2 cellular contexts compared by ENCODE assay signal in the genomic region with DNA sequence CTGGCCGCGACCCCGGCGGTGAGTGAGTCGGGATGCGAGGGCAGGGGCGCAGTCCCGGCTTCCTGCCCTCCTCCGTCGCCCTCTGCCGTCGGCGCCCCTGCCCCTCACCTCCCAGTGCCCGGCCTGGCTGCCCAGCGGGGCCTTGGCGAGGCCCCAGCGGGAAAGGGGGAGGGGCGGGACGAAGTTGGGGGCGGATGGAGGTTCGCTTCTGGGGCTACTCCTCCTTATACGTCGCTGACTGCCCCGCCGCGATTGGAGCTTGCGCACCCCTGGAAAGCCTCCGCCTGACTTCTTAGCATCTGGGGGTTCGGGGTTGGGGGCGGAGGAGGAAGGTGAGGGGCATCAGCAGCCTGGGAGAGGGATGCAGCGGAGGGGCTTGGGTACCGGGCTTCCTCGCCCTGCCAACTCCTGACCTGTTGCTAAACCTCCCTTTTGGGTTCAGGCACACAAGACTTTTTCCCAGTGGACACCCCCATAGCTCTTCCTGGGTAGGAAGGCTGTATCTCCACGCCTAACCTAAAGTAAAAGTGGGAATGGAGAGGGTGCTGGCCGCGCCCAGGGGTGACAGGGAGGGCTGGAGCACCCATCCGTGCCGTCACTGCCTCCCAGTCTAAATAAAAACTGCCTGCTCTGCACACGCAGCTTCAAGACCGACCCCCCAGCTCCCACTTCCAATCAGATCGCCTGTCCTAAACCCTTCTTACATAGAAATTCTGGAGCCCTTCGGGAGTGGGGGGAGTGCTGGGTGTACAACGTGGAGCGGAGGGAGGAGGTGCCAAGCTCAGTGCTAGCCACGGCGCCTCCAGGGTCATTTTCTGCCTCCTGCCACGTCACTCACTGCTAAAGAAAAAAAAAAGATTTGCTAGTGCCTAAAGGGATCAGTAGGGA.
TF ChIP-seq lines count a peak whose summit lies in the region.

No MANE protein-coding gene starts in this region.

TF ChIP-seq in HCT116, 20 proteins besides CTCF, POLR2A, EP300 and RAD21:
- peak; percentile 43; the same call in 1 of the 2 replicates for TF ChIP-seq POLR2AphosphoS5 (IDR thresholded peaks at IDR 0.05; ENCODE audit: low read depth, low read length)
- TF ChIP-seq SP1 (IDR thresholded peaks at IDR 0.05; ENCODE audit: low read depth): no peak
- TF ChIP-seq, protein P1, sequence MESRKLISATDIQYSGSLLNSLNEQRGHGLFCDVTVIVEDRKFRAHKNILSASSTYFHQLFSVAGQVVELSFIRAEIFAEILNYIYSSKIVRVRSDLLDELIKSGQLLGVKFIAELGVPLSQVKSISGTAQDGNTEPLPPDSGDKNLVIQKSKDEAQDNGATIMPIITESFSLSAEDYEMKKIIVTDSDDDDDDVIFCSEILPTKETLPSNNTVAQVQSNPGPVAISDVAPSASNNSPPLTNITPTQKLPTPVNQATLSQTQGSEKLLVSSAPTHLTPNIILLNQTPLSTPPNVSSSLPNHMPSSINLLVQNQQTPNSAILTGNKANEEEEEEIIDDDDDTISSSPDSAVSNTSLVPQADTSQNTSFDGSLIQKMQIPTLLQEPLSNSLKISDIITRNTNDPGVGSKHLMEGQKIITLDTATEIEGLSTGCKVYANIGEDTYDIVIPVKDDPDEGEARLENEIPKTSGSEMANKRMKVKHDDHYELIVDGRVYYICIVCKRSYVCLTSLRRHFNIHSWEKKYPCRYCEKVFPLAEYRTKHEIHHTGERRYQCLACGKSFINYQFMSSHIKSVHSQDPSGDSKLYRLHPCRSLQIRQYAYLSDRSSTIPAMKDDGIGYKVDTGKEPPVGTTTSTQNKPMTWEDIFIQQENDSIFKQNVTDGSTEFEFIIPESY (IDR thresholded peaks at IDR 0.05; ENCODE audit: extremely low read depth, insufficient replicate concordance, low read length): no peak
- TF ChIP-seq YY1 (IDR thresholded peaks at IDR 0.05; ENCODE audit: extremely low read depth, insufficient replicate concordance, low read depth, low read length): peak; percentile 6
- no peak for TF ChIP-seq ZNF274 (IDR thresholded peaks at IDR 0.05; ENCODE audit: low read depth, low read length)
- TF ChIP-seq, protein P2, sequence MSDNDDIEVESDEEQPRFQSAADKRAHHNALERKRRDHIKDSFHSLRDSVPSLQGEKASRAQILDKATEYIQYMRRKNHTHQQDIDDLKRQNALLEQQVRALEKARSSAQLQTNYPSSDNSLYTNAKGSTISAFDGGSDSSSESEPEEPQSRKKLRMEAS (IDR thresholded peaks at IDR 0.05): peak; percentile 60

TF ChIP-seq in K562, 482 proteins besides CTCF, POLR2A, EP300 and RAD21 (continues in another document):
- peak; percentile 90; the same call in 1 of the 2 replicates for TF ChIP-seq HNRNPL (IDR thresholded peaks at IDR 0.05; ENCODE audit: low read depth, low read length)
- TF ChIP-seq SP2 (IDR thresholded peaks at IDR 0.05; ENCODE audit: extremely low read depth, low read depth, low read length, poor library complexity, severe bottlenecking): no peak
- TF ChIP-seq ZNF444 (CRISPR knock-in tag; IDR thresholded peaks at IDR 0.05): 0 out of 2 replicates have a peak, but pooled peaks have one; percentile 39
- peak; percentile 43; the same call in 1 of the 2 replicates for TF ChIP-seq ZBTB17 (CRISPR knock-in tag; IDR thresholded peaks at IDR 0.05)
- TF ChIP-seq CREB1 (IDR thresholded peaks at IDR 0.05): peak; percentile 36; the same call in 1 of the 2 replicates
- peak; percentile 26; the same call in 1 of the 2 replicates for TF ChIP-seq CREB1 (CRISPR knock-in tag; IDR thresholded peaks at IDR 0.05)
- 0 out of 2 replicates have a peak, but pooled peaks have one; percentile 10 for TF ChIP-seq NFRKB (IDR thresholded peaks at IDR 0.05; ENCODE audit: low read depth)
- TF ChIP-seq GATAD2A (IDR thresholded peaks at IDR 0.05): peak; percentile 38; the same call in 1 of the 2 replicates
- TF ChIP-seq YY1 (IDR thresholded peaks at IDR 0.05; ENCODE audit: borderline replicate concordance in 1 of 3, control insufficient read depth in 1 of 3, extremely low read depth in 1 of 3, insufficient read depth in 3 of 3, insufficient read length in 1 of 3, insufficient replicate concordance in 2 of 3, low read depth in 1 of 3, low read length in 2 of 3): peak in 1 of 3 experiments; percentile 2
- TF ChIP-seq TBP (optimal IDR thresholded peaks at IDR 0.05; ENCODE audit: low read depth, low read length): peak; percentile 65
- TF ChIP-seq PCBP1 (IDR thresholded peaks at IDR 0.05; ENCODE audit: low read depth, low read length, poor library complexity, severe bottlenecking): peak; percentile 66
- TF ChIP-seq, protein P3, sequence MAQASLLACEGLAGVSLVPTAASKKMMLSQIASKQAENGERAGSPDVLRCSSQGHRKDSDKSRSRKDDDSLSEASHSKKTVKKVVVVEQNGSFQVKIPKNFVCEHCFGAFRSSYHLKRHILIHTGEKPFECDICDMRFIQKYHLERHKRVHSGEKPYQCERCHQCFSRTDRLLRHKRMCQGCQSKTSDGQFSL (CRISPR knock-in tag; IDR thresholded peaks at IDR 0.05): peak; percentile 29
- TF ChIP-seq, protein P3 (tag; IDR thresholded peaks at IDR 0.05): 0 out of 4 replicates have a peak, but pooled peaks of 1 of the 2 experiments have one; percentile 35
- TF ChIP-seq NFIC (IDR thresholded peaks at IDR 0.05): peak; percentile 54
- TF ChIP-seq, protein P4, sequence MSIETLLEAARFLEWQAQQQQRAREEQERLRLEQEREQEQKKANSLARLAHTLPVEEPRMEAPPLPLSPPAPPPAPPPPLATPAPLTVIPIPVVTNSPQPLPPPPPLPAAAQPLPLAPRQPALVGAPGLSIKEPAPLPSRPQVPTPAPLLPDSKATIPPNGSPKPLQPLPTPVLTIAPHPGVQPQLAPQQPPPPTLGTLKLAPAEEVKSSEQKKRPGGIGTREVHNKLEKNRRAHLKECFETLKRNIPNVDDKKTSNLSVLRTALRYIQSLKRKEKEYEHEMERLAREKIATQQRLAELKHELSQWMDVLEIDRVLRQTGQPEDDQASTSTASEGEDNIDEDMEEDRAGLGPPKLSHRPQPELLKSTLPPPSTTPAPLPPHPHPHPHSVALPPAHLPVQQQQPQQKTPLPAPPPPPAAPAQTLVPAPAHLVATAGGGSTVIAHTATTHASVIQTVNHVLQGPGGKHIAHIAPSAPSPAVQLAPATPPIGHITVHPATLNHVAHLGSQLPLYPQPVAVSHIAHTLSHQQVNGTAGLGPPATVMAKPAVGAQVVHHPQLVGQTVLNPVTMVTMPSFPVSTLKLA (conservative IDR thresholded peaks at IDR 0.05): peak; percentile 50 to 65
- TF ChIP-seq RBBP5 (IDR thresholded peaks at IDR 0.05; ENCODE audit: borderline replicate concordance, insufficient read depth, low read length, poor library complexity, severe bottlenecking): peak; percentile 3
- TF ChIP-seq KDM5B (IDR thresholded peaks at IDR 0.05; ENCODE audit: insufficient replicate concordance, low read depth, low read length): peak; percentile 74
- TF ChIP-seq, protein P5, sequence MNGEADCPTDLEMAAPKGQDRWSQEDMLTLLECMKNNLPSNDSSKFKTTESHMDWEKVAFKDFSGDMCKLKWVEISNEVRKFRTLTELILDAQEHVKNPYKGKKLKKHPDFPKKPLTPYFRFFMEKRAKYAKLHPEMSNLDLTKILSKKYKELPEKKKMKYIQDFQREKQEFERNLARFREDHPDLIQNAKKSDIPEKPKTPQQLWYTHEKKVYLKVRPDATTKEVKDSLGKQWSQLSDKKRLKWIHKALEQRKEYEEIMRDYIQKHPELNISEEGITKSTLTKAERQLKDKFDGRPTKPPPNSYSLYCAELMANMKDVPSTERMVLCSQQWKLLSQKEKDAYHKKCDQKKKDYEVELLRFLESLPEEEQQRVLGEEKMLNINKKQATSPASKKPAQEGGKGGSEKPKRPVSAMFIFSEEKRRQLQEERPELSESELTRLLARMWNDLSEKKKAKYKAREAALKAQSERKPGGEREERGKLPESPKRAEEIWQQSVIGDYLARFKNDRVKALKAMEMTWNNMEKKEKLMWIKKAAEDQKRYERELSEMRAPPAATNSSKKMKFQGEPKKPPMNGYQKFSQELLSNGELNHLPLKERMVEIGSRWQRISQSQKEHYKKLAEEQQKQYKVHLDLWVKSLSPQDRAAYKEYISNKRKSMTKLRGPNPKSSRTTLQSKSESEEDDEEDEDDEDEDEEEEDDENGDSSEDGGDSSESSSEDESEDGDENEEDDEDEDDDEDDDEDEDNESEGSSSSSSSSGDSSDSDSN (IDR thresholded peaks at IDR 0.05; ENCODE audit: borderline replicate concordance in 1 of 2, low read depth in 2 of 2, low read length in 2 of 2): 0 out of 4 replicates have a peak, but pooled peaks of 1 of the 2 experiments have one; percentile 49
- TF ChIP-seq CHD1 (IDR thresholded peaks at IDR 0.05; ENCODE audit: low read length): peak; percentile 34
- 0 out of 4 replicates have a peak, but pooled peaks of 1 of the 2 experiments have one; percentile 23 for TF ChIP-seq TEAD1 (CRISPR knock-in tag; IDR thresholded peaks at IDR 0.05)
- TF ChIP-seq ZC3H8 (IDR thresholded peaks at IDR 0.05): no peak
- peak; percentile 54 for TF ChIP-seq RBFOX2 (IDR thresholded peaks at IDR 0.05; ENCODE audit: low read depth, low read length)
- TF ChIP-seq NONO (IDR thresholded peaks at IDR 0.05; ENCODE audit: low read depth in 2 of 2, low read length in 1 of 2): peak in 1 of 2 experiments; percentile 9; a peak in 1 of 4 replicates
- TF ChIP-seq ELF1 (tag; IDR thresholded peaks at IDR 0.05): peak; percentile 53; the same call in 1 of the 2 replicates
- TF ChIP-seq, protein P6, sequence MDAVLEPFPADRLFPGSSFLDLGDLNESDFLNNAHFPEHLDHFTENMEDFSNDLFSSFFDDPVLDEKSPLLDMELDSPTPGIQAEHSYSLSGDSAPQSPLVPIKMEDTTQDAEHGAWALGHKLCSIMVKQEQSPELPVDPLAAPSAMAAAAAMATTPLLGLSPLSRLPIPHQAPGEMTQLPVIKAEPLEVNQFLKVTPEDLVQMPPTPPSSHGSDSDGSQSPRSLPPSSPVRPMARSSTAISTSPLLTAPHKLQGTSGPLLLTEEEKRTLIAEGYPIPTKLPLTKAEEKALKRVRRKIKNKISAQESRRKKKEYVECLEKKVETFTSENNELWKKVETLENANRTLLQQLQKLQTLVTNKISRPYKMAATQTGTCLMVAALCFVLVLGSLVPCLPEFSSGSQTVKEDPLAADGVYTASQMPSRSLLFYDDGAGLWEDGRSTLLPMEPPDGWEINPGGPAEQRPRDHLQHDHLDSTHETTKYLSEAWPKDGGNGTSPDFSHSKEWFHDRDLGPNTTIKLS (IDR thresholded peaks at IDR 0.05; ENCODE audit: borderline replicate concordance, low read depth): peak; percentile 95
- peak; percentile 40; the same call in 1 of the 2 replicates for TF ChIP-seq ATF7 (IDR thresholded peaks at IDR 0.05)
- TF ChIP-seq EP400 (IDR thresholded peaks at IDR 0.05): peak; percentile 74; the same call in 1 of the 2 replicates
- TF ChIP-seq NFATC3 (IDR thresholded peaks at IDR 0.05): no peak
- TF ChIP-seq POLR2AphosphoS5 (IDR thresholded peaks at IDR 0.05; ENCODE audit: control insufficient read depth, insufficient read depth, low read depth, low read length): peak; percentile 47
- TF ChIP-seq MAFF (IDR thresholded peaks at IDR 0.05; ENCODE audit: low read length): no peak
- peak in 1 of 2 experiments; percentile 47; a peak in 2 of 4 replicates for TF ChIP-seq MAZ (CRISPR knock-in tag; conservative IDR thresholded peaks at IDR 0.05 in 1 of 2, IDR thresholded peaks at IDR 0.05 in 1 of 2)
- TF ChIP-seq ATF1 (CRISPR knock-in tag; IDR thresholded peaks at IDR 0.05): no peak
- peak; percentile 87 for TF ChIP-seq ATF1 (tag; IDR thresholded peaks at IDR 0.05)
- peak; percentile 86 for TF ChIP-seq ZNF384 (IDR thresholded peaks at IDR 0.05; ENCODE audit: low read depth, low read length)
- TF ChIP-seq, protein P7, sequence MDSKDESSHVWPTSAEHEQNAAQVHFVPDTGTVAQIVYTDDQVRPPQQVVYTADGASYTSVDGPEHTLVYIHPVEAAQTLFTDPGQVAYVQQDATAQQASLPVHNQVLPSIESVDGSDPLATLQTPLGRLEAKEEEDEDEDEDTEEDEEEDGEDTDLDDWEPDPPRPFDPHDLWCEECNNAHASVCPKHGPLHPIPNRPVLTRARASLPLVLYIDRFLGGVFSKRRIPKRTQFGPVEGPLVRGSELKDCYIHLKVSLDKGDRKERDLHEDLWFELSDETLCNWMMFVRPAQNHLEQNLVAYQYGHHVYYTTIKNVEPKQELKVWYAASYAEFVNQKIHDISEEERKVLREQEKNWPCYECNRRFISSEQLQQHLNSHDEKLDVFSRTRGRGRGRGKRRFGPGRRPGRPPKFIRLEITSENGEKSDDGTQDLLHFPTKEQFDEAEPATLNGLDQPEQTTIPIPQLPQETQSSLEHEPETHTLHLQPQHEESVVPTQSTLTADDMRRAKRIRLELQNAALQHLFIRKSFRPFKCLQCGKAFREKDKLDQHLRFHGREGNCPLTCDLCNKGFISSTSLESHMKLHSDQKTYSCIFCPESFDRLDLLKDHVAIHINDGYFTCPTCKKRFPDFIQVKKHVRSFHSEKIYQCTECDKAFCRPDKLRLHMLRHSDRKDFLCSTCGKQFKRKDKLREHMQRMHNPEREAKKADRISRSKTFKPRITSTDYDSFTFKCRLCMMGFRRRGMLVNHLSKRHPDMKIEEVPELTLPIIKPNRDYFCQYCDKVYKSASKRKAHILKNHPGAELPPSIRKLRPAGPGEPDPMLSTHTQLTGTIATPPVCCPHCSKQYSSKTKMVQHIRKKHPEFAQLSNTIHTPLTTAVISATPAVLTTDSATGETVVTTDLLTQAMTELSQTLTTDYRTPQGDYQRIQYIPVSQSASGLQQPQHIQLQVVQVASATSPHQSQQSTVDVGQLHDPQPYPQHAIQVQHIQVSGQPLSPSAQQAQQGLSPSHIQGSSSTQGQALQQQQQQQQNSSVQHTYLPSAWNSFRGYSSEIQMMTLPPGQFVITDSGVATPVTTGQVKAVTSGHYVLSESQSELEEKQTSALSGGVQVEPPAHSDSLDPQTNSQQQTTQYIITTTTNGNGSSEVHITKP (IDR thresholded peaks at IDR 0.05; ENCODE audit: partially characterized antibody): peak; percentile 85
- no peak for TF ChIP-seq EWSR1 (IDR thresholded peaks at IDR 0.05; ENCODE audit: borderline replicate concordance, low read depth, partially characterized antibody)
